In genomic region chr19:16330811-16331690, GRCh38 we compare ENCODE assay signal across 10 cellular contexts. TPM values are rescaled to one million over a fixed set of nuclear protein-coding genes. Genes with fewer than 3 reads are reported as not detected.
A peak's percentile ranks its signal among the peaks of the same experiment; 100 is the strongest.
DNase-seq lines count a peak whose midpoint lies in the region; ATAC-seq and TF ChIP-seq lines count a peak whose summit lies in the region.
"Had no signal": no experiment of that assay in that cellular context is flagged by ENCODE, and none has a peak within 500 bp of the region (broad histone marks: within the 10 kb centered on the region; RNA-seq: fewer than 3 reads in every experiment).

No MANE protein-coding gene starts in this region.

- H3K4me3 Mint-ChIP-seq in CD4-positive, alpha-beta T cell: peak overlapping the region; percentile 92
- peak overlapping the region; percentile 59 for H3K4me3 Mint-ChIP-seq in activated naive CD8-positive, alpha-beta T cell treated with anti-CD3 and anti-CD28 coated beads, Interleukin-2, amount 10 ng/mL, durations not matched to agents 7 days and 5 days
- peak overlapping the region in 5 of 8 donors; percentile 5 to 98 (median 88) for H3K4me3 Mint-ChIP-seq in naive B cell

- intact Hi-C loops in CD4-positive, alpha-beta T cell (cut with DNase I, micrococcal nuclease): loop anchor here in 1 of 2 experiments (1.0 kb wide), 2 partner anchors 38 to 51 kb away; no protein-coding TSS in a partner anchor
- intact Hi-C loops in sciatic nerve (cut with DNase I): no loop called here
- intact Hi-C loops in prostate gland (cut with DNase I): no loop called here

- H3K27ac Mint-ChIP-seq in CD4-positive, alpha-beta T cell: peak overlapping the region; percentile 97
- peak overlapping the region; percentile 36 for H3K27ac Mint-ChIP-seq in activated naive CD8-positive, alpha-beta T cell treated with anti-CD3 and anti-CD28 coated beads, Interleukin-2, amount 10 ng/mL, durations not matched to agents 7 days and 5 days
- peak overlapping the region; percentile 96 to 100 (median 98) for H3K27ac Mint-ChIP-seq in naive B cell

- TF ChIP-seq POLR2A in prostate gland (IDR thresholded peaks at IDR 0.05): no peak

- no peaks in the 10 kb centered on the region for H3K36me3 ChIP-seq in prostate gland
- H3K36me3 ChIP-seq: breast epithelium had no signal

- H3K9me3 ChIP-seq in CD4-positive, alpha-beta T cell (ENCODE audit: control insufficient read depth, low read length): no peaks in the 10 kb centered on the region
- H3K9me3 ChIP-seq in prostate gland: no peaks in the 10 kb centered on the region
- H3K9me3 ChIP-seq: breast epithelium had no signal

- no peaks in the 10 kb centered on the region for H3K4me1 ChIP-seq in prostate gland (replicated peaks)
- H3K4me1 ChIP-seq: breast epithelium had no signal

- no peak for TF ChIP-seq CTCF in CD4-positive, alpha-beta T cell (IDR thresholded peaks at IDR 0.05)
- no peak for TF ChIP-seq CTCF in prostate gland (IDR thresholded peaks at IDR 0.05)

- no peaks in the 10 kb centered on the region for H3K9me3 Mint-ChIP-seq in CD4-positive, alpha-beta T cell
- H3K9me3 Mint-ChIP-seq in activated naive CD8-positive, alpha-beta T cell treated with anti-CD3 and anti-CD28 coated beads, Interleukin-2, amount 10 ng/mL, durations not matched to agents 7 days and 5 days: no peaks in the 10 kb centered on the region
- H3K9me3 Mint-ChIP-seq in naive B cell: peaks cover 0 to 7% (median 2%) of the 10 kb centered on the region in 7 donors

- H3K4me3 ChIP-seq in prostate gland: no peak overlapping the region
- H3K4me3 ChIP-seq: breast epithelium had no signal

- DNase-seq in CD4-positive, alpha-beta T cell: peak in 4 of 10 experiments; percentile 17 to 37 (median 26)
- DNase-seq in M059J (ENCODE audit: low read depth) (peak; percentile 49), naive B cell (no peak), sciatic nerve (ENCODE audit: low spot score) (no peak), prostate gland (ENCODE audit: low spot score) (no peak), GOT3 (lab: John Stamatoyannopoulos, UW) (no peak)
- no peak for DNase-seq in activated naive CD8-positive, alpha-beta T cell treated with anti-CD3 and anti-CD28 coated beads, Interleukin-2, amount 10 ng/mL, durations not matched to agents 7 days and 5 days
- DNase-seq: NCI-H146 had no signal

- CTCF ChIA-PET in CD4-positive, alpha-beta T cell (lab: Charles Lee): interaction anchor here (0.6 to 5.5 kb wide), 9 partner anchors 10 to 259 kb away, joined by 3 to 106 read pairs (median 4); no protein-coding TSS in a partner anchor

- peaks cover 55% of the 10 kb centered on the region for H3K4me1 Mint-ChIP-seq in CD4-positive, alpha-beta T cell (ENCODE audit: low read depth)
- peaks cover 40% of the 10 kb centered on the region for H3K4me1 Mint-ChIP-seq in activated naive CD8-positive, alpha-beta T cell treated with anti-CD3 and anti-CD28 coated beads, Interleukin-2, amount 10 ng/mL, durations not matched to agents 7 days and 5 days
- H3K4me1 Mint-ChIP-seq in naive B cell: peaks cover 39 to 60% (median 45%) of the 10 kb centered on the region in 3 donors

- H3K27me3 ChIP-seq in CD4-positive, alpha-beta T cell (ENCODE audit: control insufficient read depth, insufficient read depth, low read length): no peaks in the 10 kb centered on the region
- no peaks in the 10 kb centered on the region for H3K27me3 ChIP-seq in prostate gland (replicated peaks; ENCODE audit: insufficient read depth)
- H3K27me3 ChIP-seq: breast epithelium had no signal

- POLR2A ChIA-PET in CD4-positive, alpha-beta T cell (lab: Charles Lee): interaction anchor here (0.6 to 31.1 kb wide), 23 partner anchors 9 to 964 kb away, joined by 3 to 3819 read pairs (median 7); partner anchors contain the start of genes AKAP8, FAM32A and TPM4
- POLR2A ChIA-PET in activated naive CD8-positive, alpha-beta T cell treated with anti-CD3 and anti-CD28 coated beads, Interleukin-2, amount 10 ng/mL, durations not matched to agents 7 days and 5 days (lab: Charles Lee): interaction anchor here (0.5 to 10.1 kb wide), 13 partner anchors 8 to 803 kb away, joined by 3 to 532 read pairs (median 4); no protein-coding TSS in a partner anchor

- 87% methylated on average over 16 of the region's 16 CpGs for WGBS in prostate gland

- no peak for ATAC-seq in CD4-positive, alpha-beta T cell (ENCODE audit: poor library complexity)
- ATAC-seq in activated naive CD8-positive, alpha-beta T cell treated with anti-CD3 and anti-CD28 coated beads, Interleukin-2, amount 10 ng/mL, durations not matched to agents 7 days and 5 days (ENCODE audit: low read depth): no peak
- ATAC-seq in naive B cell (ENCODE audit: low read depth in 2 of 2) (no peak), sciatic nerve (no peak), GM21529 (IDR thresholded peaks at IDR 0.05; ENCODE audit: unreplicated experiment) (no peak)

- H3K27ac ChIP-seq in CD4-positive, alpha-beta T cell (ENCODE audit: low read depth, low read length): peak overlapping the region; percentile 77
- no peak overlapping the region for H3K27ac ChIP-seq in prostate gland

- H3K27me3 Mint-ChIP-seq in CD4-positive, alpha-beta T cell: peaks cover 20% of the 10 kb centered on the region
- H3K27me3 Mint-ChIP-seq in activated naive CD8-positive, alpha-beta T cell treated with anti-CD3 and anti-CD28 coated beads, Interleukin-2, amount 10 ng/mL, durations not matched to agents 7 days and 5 days: peaks cover 27% of the 10 kb centered on the region
- no peaks in the 10 kb centered on the region for H3K27me3 Mint-ChIP-seq in naive B cell

- H3K36me3 Mint-ChIP-seq in CD4-positive, alpha-beta T cell (ENCODE audit: low read depth): peaks cover 46% of the 10 kb centered on the region
- H3K36me3 Mint-ChIP-seq in activated naive CD8-positive, alpha-beta T cell treated with anti-CD3 and anti-CD28 coated beads, Interleukin-2, amount 10 ng/mL, durations not matched to agents 7 days and 5 days: peaks cover 30% of the 10 kb centered on the region
- peaks cover 16 to 26% of the 10 kb centered on the region in 2 donors for H3K36me3 Mint-ChIP-seq in naive B cell

RNA-seq across cellular contexts. Expression of gene KLF2, which starts 6.4 kb away (rescaled TPM):
- total RNA-seq in CD4-positive, alpha-beta T cell: 1,000 to 10,000 TPM; 1,201 to 1,291 TPM
- total RNA-seq in M059J (2014; rRNA removed; shearing (Covaris generic)): 3.1 and 4.0 TPM in 2 replicates
- 100 to 1,000 TPM; 172 to 193 TPM for total RNA-seq in activated naive CD8-positive, alpha-beta T cell treated with anti-CD3 and anti-CD28 coated beads, Interleukin-2, amount 10 ng/mL, durations not matched to agents 7 days and 5 days
- polyA plus RNA-seq in naive B cell (ENCODE audit: low read depth in 6 of 6): 100 to 1,000 TPM; 145 to 413 (median 248) TPM
- total RNA-seq in sciatic nerve (105 TPM), prostate gland (10 to 100 TPM; 19.8 to 24.4 TPM)

Comparison
In these comparisons a context has a peak if more than half of its experiments do, and no peak if none do; other contexts are left out.
1. H3K27ac Mint-ChIP-seq: peak in every context shown above with its lines; median percentile 98 in naive B cell; 97 in CD4-positive, alpha-beta T cell; 36 in activated naive CD8-positive, alpha-beta T cell treated with anti-CD3 and anti-CD28 coated beads, Interleukin-2, amount 10 ng/mL, durations not matched to agents 7 days and 5 days.
2. RNA of gene KLF2, which starts 6.4 kb away (total RNA-seq): 1,201 to 1,291 TPM in CD4-positive, alpha-beta T cell; 172 to 193 TPM in activated naive CD8-positive, alpha-beta T cell treated with anti-CD3 and anti-CD28 coated beads, Interleukin-2, amount 10 ng/mL, durations not matched to agents 7 days and 5 days, 105 TPM in sciatic nerve (single experiment), 19.8 to 24.4 TPM in prostate gland and 3.1 to 4.0 TPM in M059J; every median in the first group is over 4 times any median in the second.
3. Peak in every context shown above with its lines, with median percentiles within 50 percentile points of each other: H3K4me3 Mint-ChIP-seq.